ENCODE assay signal across 13 cellular contexts in the genomic region with DNA sequence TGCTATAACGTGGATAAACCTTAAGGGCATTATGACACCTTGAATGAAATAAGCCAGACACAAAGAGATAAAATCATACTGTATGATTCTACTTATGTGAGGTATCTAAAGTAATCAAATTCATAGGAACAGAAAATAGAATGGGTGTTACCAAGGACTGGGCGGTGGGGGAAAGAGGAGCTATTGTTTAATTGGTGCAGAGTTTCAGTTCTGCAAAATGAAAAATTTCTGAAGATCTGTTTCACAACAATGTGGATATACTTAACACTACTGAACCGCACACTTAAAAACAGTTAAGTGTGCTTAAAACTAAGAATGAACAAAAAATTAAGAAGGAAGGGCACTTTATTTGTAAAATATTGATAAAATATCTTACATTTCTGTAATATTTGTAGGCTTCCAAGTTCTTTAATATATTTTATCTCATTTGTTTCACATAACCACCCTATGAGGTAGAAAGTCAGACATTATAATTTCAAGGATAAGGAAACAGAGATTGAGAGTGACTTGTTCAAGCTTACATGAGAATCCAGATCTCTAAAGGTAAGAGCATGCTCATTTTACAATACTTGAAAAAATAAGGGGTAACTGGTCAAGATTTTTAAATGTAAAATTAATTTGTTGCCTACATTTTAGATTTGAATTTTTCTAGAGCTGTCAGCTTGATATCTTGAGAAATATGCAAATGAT. TPM values are rescaled to one million over a fixed set of nuclear protein-coding genes. Genes with fewer than 3 reads are reported as not detected.
A peak's percentile ranks its signal among the peaks of the same experiment; 100 is the strongest.
DNase-seq lines count a peak whose midpoint lies in the region; ATAC-seq and TF ChIP-seq lines count a peak whose summit lies in the region.
"Had no signal": no experiment of that assay in that cellular context is flagged by ENCODE, and none has a peak within 500 bp of the region (broad histone marks: within the 10 kb centered on the region; RNA-seq: fewer than 3 reads in every experiment).

No MANE protein-coding gene starts in this region.

- CTCF ChIA-PET in activated CD8-positive, alpha-beta memory T cell treated with anti-CD3 and anti-CD28 coated beads, Interleukin-2, amount 10 ng/mL, durations not matched to agents 7 days and 5 days (lab: Charles Lee) = interaction anchor here (0.7 to 2.6 kb wide), 5 partner anchors 11 to 226 kb away, joined by 3 to 9 read pairs (median 4); partner anchors contain the start of gene LTA4H

- H3K9me3 Mint-ChIP-seq in activated CD8-positive, alpha-beta memory T cell treated with anti-CD3 and anti-CD28 coated beads, Interleukin-2, amount 10 ng/mL, durations not matched to agents 7 days and 5 days (ENCODE audit: low read depth) = no peaks in the 10 kb centered on the region
- H3K9me3 Mint-ChIP-seq: naive thymus-derived CD8-positive, alpha-beta T cell had no signal

- ATAC-seq in GM19324 (IDR thresholded peaks at IDR 0.05; ENCODE audit: low FRiP score, unreplicated experiment) = peak; percentile 77
- ATAC-seq in HG02798 (IDR thresholded peaks at IDR 0.05; ENCODE audit: poor library complexity, unreplicated experiment) = peak; percentile 95
- ATAC-seq in HG03575 (IDR thresholded peaks at IDR 0.05; ENCODE audit: extremely low read depth, insufficient number of reproducible peaks, low FRiP score, unreplicated experiment) = peak; percentile 79
- ATAC-seq in activated CD8-positive, alpha-beta memory T cell treated with anti-CD3 and anti-CD28 coated beads, Interleukin-2, amount 10 ng/mL, durations not matched to agents 7 days and 5 days = no peak

- H3K27me3 ChIP-seq in neutrophil (no peaks in the 10 kb centered on the region), breast epithelium (no peaks in the 10 kb centered on the region)
- H3K27me3 ChIP-seq: colonic mucosa had no signal

- TF ChIP-seq POLR2A in breast epithelium (IDR thresholded peaks at IDR 0.05) = no peak

- H3K4me1 ChIP-seq in neutrophil (ENCODE audit: control insufficient read depth in 1 of 2, insufficient read depth in 1 of 2, low read depth in 1 of 2, low read length in 1 of 2) (no peaks in the 10 kb centered on the region), breast epithelium (no peaks in the 10 kb centered on the region)
- H3K4me1 ChIP-seq: colonic mucosa had no signal

- no peak overlapping the region for H3K4me3 Mint-ChIP-seq in activated CD8-positive, alpha-beta memory T cell treated with anti-CD3 and anti-CD28 coated beads, Interleukin-2, amount 10 ng/mL, durations not matched to agents 7 days and 5 days

- H3K36me3 ChIP-seq in neutrophil (peaks cover 89% of the 10 kb centered on the region), breast epithelium (peaks cover 5% of the 10 kb centered on the region)
- H3K36me3 ChIP-seq: colonic mucosa had no signal

- intact Hi-C loops in breast epithelium (cut with DNase I; ENCODE audit: low total_unique reads) = no loop called here

- H3K27me3 Mint-ChIP-seq in activated CD8-positive, alpha-beta memory T cell treated with anti-CD3 and anti-CD28 coated beads, Interleukin-2, amount 10 ng/mL, durations not matched to agents 7 days and 5 days = no peaks in the 10 kb centered on the region
- H3K27me3 Mint-ChIP-seq: naive thymus-derived CD8-positive, alpha-beta T cell had no signal

- peaks cover 26% of the 10 kb centered on the region for H3K36me3 Mint-ChIP-seq in activated CD8-positive, alpha-beta memory T cell treated with anti-CD3 and anti-CD28 coated beads, Interleukin-2, amount 10 ng/mL, durations not matched to agents 7 days and 5 days

- DNase-seq in breast epithelium (ENCODE audit: low spot score in 2 of 2) (no peak), NCI-H2107 (lab: John Stamatoyannopoulos, UW) (no peak), ecto neural progenitor cell (ENCODE audit: low spot score) (no peak)
- DNase-seq in activated CD8-positive, alpha-beta memory T cell treated with anti-CD3 and anti-CD28 coated beads, Interleukin-2, amount 10 ng/mL, durations not matched to agents 7 days and 5 days = no peak
- DNase-seq: colonic mucosa; hypothalamus; naive thymus-derived CD8-positive, alpha-beta T cell; stimulated activated CD4-positive, alpha-beta T cell treated with anti-CD3 and anti-CD28 coated beads, Interleukin-15, amount 100 ng/mL, for 24 hours; T-helper 9 cell had no signal

- H3K4me1 Mint-ChIP-seq in activated CD8-positive, alpha-beta memory T cell treated with anti-CD3 and anti-CD28 coated beads, Interleukin-2, amount 10 ng/mL, durations not matched to agents 7 days and 5 days = no peaks in the 10 kb centered on the region

- no peaks in the 10 kb centered on the region for H3K9me3 ChIP-seq in neutrophil
- H3K9me3 ChIP-seq in breast epithelium = no peaks in the 10 kb centered on the region
- H3K9me3 ChIP-seq: colonic mucosa had no signal

- H3K27ac ChIP-seq in neutrophil (peak overlapping the region; percentile 23), breast epithelium (no peak overlapping the region)
- H3K27ac ChIP-seq: colonic mucosa had no signal

- H3K27ac Mint-ChIP-seq in activated CD8-positive, alpha-beta memory T cell treated with anti-CD3 and anti-CD28 coated beads, Interleukin-2, amount 10 ng/mL, durations not matched to agents 7 days and 5 days = no peak overlapping the region

- no peak overlapping the region for H3K4me3 ChIP-seq in neutrophil (ENCODE audit: low read depth in 1 of 2, low read length in 1 of 2)
- H3K4me3 ChIP-seq in breast epithelium = no peak overlapping the region
- H3K4me3 ChIP-seq: colonic mucosa had no signal

- TF ChIP-seq CTCF in neutrophil (IDR thresholded peaks at IDR 0.05) (no peak), breast epithelium (IDR thresholded peaks at IDR 0.05) (no peak)

RNA-seq across cellular contexts. Expression of gene LTA4H, which starts 14.9 kb away (rescaled TPM):
- 10 to 100 TPM; 66.5 to 94.5 (median 67.4) TPM for total RNA-seq in breast epithelium
- total RNA-seq in activated CD8-positive, alpha-beta memory T cell treated with anti-CD3 and anti-CD28 coated beads, Interleukin-2, amount 10 ng/mL, durations not matched to agents 7 days and 5 days = 10 to 100 TPM; 42.4 to 52.9 TPM

RNA-seq across cellular contexts. Expression of gene HAL, which starts 24.3 kb away (rescaled TPM):
- 1 to 10 TPM in 1 of 3 donors, under 1 TPM in 2; 0.59 to 4.3 (median 0.98) TPM for total RNA-seq in breast epithelium
- under 1 TPM; 0.16 to 0.38 TPM for total RNA-seq in activated CD8-positive, alpha-beta memory T cell treated with anti-CD3 and anti-CD28 coated beads, Interleukin-2, amount 10 ng/mL, durations not matched to agents 7 days and 5 days
